In the genomic region with DNA sequence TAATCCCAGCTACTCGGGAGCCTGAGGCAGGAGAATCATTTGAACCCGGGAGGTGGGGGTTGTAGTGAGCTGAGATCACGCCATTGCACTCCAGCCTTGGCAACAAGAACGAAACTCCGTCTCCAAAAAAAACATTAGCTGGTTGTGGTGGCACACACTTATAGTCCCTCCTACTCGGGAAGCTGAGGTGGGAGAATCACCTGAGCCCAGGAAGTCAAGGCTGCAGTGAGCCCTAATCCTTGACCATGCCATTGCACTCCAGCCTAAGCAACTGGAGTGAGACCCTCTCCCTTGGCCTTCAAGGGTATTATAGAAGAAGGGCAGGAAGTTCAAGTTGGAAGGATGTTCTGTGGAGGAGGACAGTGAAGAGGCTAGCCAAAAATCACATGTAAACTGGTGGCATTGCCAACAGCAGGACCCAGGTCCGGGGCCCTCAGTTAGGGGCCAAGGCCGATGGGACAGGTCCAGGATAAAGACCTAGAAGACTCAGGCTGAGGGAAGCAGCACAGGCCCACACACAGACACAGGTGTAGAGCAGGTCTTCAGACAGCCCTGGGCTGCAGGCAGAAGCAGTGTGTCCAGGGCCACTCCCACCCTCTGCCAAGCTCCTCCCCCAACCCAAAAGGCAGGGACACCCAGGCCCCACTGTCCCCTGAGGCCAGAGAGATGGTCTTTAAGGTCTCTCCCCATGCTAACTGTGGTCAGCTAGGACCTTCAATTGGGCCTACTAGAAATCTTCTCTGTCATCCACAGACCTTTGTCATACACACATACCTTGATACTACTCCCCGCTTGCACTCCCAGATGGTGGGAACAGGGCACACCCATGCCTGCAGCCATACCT, we compare ENCODE assay signal across 21 cellular contexts.
"Had no signal": no experiment of that assay in that cellular context is flagged by ENCODE, and none has a peak within 500 bp of the region (broad histone marks: within the 10 kb centered on the region; RNA-seq: fewer than 3 reads in every experiment).

No MANE protein-coding gene starts in this region.

- H3K9me3 ChIP-seq: gastroesophageal sphincter, tibial artery had no signal

- FAIRE-seq: endometrium had no signal

- H3K4me3 Mint-ChIP-seq: activated B cell treated with CpG ODN at 0.5 μM for 24 hours; activated CD4-positive, alpha-beta T cell treated with anti-CD3 and anti-CD28 coated beads for 36 hours; activated naive CD4-positive, alpha-beta T cell treated with anti-CD3 and anti-CD28 coated beads, Interleukin-2, amount 10 ng/mL, durations not matched to agents 7 days and 5 days; activated T-cell treated with anti-CD3 and anti-CD28 coated beads, Interleukin-2, amount 50 U/mL, for 4 hours; naive B cell; neural crest cell; stimulated activated naive CD8-positive, alpha-beta T cell treated with anti-CD3 and anti-CD28 coated beads, Interleukin-15, Interleukin-2, amounts not matched to agents 100 ng/mL and 50 ng/mL, for 24 hours; T-helper 1 cell treated with Interleukin-12 subunit alpha and Interleukin-12 subunit beta and Interleukin-4 antibody, amounts not matched to agents 30 μg/mL and 1 μg/mL, for 36 hours had no signal

- H3K27me3 ChIP-seq: gastroesophageal sphincter had no signal

- H3K36me3 Mint-ChIP-seq: activated naive CD4-positive, alpha-beta T cell treated with anti-CD3 and anti-CD28 coated beads, Interleukin-2, amount 10 ng/mL, durations not matched to agents 7 days and 5 days; naive B cell had no signal

- H3K27ac ChIP-seq: gastroesophageal sphincter, tibial artery had no signal

- H3K9me3 Mint-ChIP-seq: activated B cell treated with CpG ODN at 0.5 μM for 24 hours; activated naive CD4-positive, alpha-beta T cell treated with anti-CD3 and anti-CD28 coated beads, Interleukin-2, amount 10 ng/mL, durations not matched to agents 7 days and 5 days; activated T-cell treated with anti-CD3 and anti-CD28 coated beads, Interleukin-2, amount 50 U/mL, for 4 hours; naive B cell; neural crest cell; stimulated activated naive CD8-positive, alpha-beta T cell treated with anti-CD3 and anti-CD28 coated beads, Interleukin-15, Interleukin-2, amounts not matched to agents 100 ng/mL and 50 ng/mL, for 24 hours; T-helper 1 cell treated with Interleukin-12 subunit alpha and Interleukin-12 subunit beta and Interleukin-4 antibody, amounts not matched to agents 30 μg/mL and 1 μg/mL, for 36 hours had no signal

- H3K36me3 ChIP-seq: gastroesophageal sphincter, tibial artery had no signal

- H3K4me3 ChIP-seq: gastroesophageal sphincter, tibial artery had no signal

- DNase-seq: activated B cell treated with CpG ODN at 0.5 μM for 24 hours; activated CD4-positive, alpha-beta T cell treated with anti-CD3 and anti-CD28 coated beads for 36 hours; activated CD4-positive, alpha-beta T cell treated with anti-CD3 and anti-CD28 coated beads, Interleukin-2, amount 50 U/mL, for 4 hours; activated CD8-positive, alpha-beta memory T cell treated with anti-CD3 and anti-CD28 coated beads, Interleukin-2, amount 50 U/mL, for 48 hours; activated effector memory CD4-positive, alpha-beta T cell treated with anti-CD3 and anti-CD28 coated beads, Interleukin-2, amount 50 U/mL, for 16 hours; activated naive CD4-positive, alpha-beta T cell treated with anti-CD3 and anti-CD28 coated beads, Interleukin-2, amount 10 ng/mL, durations not matched to agents 7 days and 5 days; activated T-cell treated with anti-CD3 and anti-CD28 coated beads, Interleukin-2, amount 50 U/mL, for 4 hours; amygdala; erythroblast; hypothalamus; mesenchymal stem cell; naive B cell; retina; stimulated activated CD4-positive, alpha-beta T cell treated with anti-CD3 and anti-CD28 coated beads, Interleukin-4, amount 100 ng/mL, for 24 hours; T1000 had no signal

- H3K4me1 Mint-ChIP-seq: activated CD4-positive, alpha-beta T cell treated with anti-CD3 and anti-CD28 coated beads for 36 hours had no signal

- ATAC-seq: activated CD4-positive, alpha-beta T cell treated with anti-CD3 and anti-CD28 coated beads for 36 hours; activated T-cell treated with anti-CD3 and anti-CD28 coated beads, Interleukin-2, amount 50 U/mL, for 4 hours; gastroesophageal sphincter had no signal

- H3K27ac Mint-ChIP-seq: activated B cell treated with CpG ODN at 0.5 μM for 24 hours; activated CD4-positive, alpha-beta T cell treated with anti-CD3 and anti-CD28 coated beads for 36 hours; activated naive CD4-positive, alpha-beta T cell treated with anti-CD3 and anti-CD28 coated beads, Interleukin-2, amount 10 ng/mL, durations not matched to agents 7 days and 5 days; naive B cell; stimulated activated naive CD8-positive, alpha-beta T cell treated with anti-CD3 and anti-CD28 coated beads, Interleukin-15, Interleukin-2, amounts not matched to agents 100 ng/mL and 50 ng/mL, for 24 hours; T-helper 1 cell treated with Interleukin-12 subunit alpha and Interleukin-12 subunit beta and Interleukin-4 antibody, amounts not matched to agents 30 μg/mL and 1 μg/mL, for 36 hours had no signal

- H3K27me3 Mint-ChIP-seq: activated B cell treated with CpG ODN at 0.5 μM for 24 hours; activated CD4-positive, alpha-beta T cell treated with anti-CD3 and anti-CD28 coated beads for 36 hours; naive B cell; stimulated activated naive CD8-positive, alpha-beta T cell treated with anti-CD3 and anti-CD28 coated beads, Interleukin-15, Interleukin-2, amounts not matched to agents 100 ng/mL and 50 ng/mL, for 24 hours had no signal
